1 cellular context compared by ENCODE assay signal in the genomic region with DNA sequence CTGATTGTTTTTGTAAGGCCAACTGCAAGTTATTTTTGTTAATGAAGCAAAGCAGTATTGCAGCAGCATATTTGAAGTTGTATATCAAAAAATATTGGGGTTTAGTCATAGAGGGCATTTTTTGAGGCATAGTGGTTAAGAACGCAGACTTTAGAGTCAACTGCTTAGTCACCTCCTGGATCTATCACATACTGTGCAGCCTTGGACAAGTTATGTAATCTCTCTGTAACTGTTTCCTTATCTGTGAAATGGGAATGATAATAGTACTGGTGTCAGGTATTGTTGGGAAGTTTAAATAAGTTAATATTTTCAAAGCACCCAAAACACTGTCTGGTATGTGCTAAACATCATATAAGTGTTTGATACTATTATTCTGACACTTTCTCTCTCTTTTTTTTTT.
TF ChIP-seq lines count a peak whose summit lies in the region.

No MANE protein-coding gene starts in this region.

TF ChIP-seq in K562, 482 proteins besides CTCF, POLR2A, EP300 and RAD21 (continued from another document):
- TF ChIP-seq, protein P1, sequence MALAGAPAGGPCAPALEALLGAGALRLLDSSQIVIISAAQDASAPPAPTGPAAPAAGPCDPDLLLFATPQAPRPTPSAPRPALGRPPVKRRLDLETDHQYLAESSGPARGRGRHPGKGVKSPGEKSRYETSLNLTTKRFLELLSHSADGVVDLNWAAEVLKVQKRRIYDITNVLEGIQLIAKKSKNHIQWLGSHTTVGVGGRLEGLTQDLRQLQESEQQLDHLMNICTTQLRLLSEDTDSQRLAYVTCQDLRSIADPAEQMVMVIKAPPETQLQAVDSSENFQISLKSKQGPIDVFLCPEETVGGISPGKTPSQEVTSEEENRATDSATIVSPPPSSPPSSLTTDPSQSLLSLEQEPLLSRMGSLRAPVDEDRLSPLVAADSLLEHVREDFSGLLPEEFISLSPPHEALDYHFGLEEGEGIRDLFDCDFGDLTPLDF (CRISPR knock-in tag; IDR thresholded peaks at IDR 0.05), result no peak
- TF ChIP-seq SETDB1 (IDR thresholded peaks at IDR 0.05; ENCODE audit: low read length) (no peak), SUPT5H (IDR thresholded peaks at IDR 0.05) (no peak), FOSL1 (tag; conservative IDR thresholded peaks at IDR 0.05) (peak; percentile 30; the same call in 1 of the 2 replicates), ETS2 (tag; IDR thresholded peaks at IDR 0.05; ENCODE audit: borderline replicate concordance, poor library complexity, severe bottlenecking) (no peak), RBM25 (IDR thresholded peaks at IDR 0.05; ENCODE audit: low read depth, low read length, severe bottlenecking) (peak; percentile 76), NFIC (IDR thresholded peaks at IDR 0.05) (0 out of 2 replicates have a peak, but pooled peaks have one; percentile 10), TRIM24 (IDR thresholded peaks at IDR 0.05) (peak; percentile 33 to 46; a peak in 2 of 4 replicates), ZBED1 (IDR thresholded peaks at IDR 0.05) (no peak), PPARD (CRISPR knock-in tag; IDR thresholded peaks at IDR 0.05) (no peak), TEAD4 (IDR thresholded peaks at IDR 0.05; ENCODE audit: low read length) (0 out of 2 replicates have a peak, but pooled peaks have one; percentile 38), TEAD4 (CRISPR knock-in tag; IDR thresholded peaks at IDR 0.05; ENCODE audit: borderline replicate concordance) (no peak), MXI1 (IDR thresholded peaks at IDR 0.05; ENCODE audit: low read depth, low read length) (no peak), WHSC1 (IDR thresholded peaks at IDR 0.05; ENCODE audit: low read length) (no peak), BDP1 (IDR thresholded peaks at IDR 0.05; ENCODE audit: insufficient read depth, insufficient read length) (no peak), MTA2 (IDR thresholded peaks at IDR 0.05; ENCODE audit: low read depth) (no peak), CBFA2T3 (IDR thresholded peaks at IDR 0.05) (peak; percentile 73), MIER1 (IDR thresholded peaks at IDR 0.05; ENCODE audit: low read depth) (no peak), CBFA2T2 (conservative IDR thresholded peaks at IDR 0.05) (peak; percentile 49), HDGF (IDR thresholded peaks at IDR 0.05) (no peak), ZNF561 (CRISPR knock-in tag; conservative IDR thresholded peaks at IDR 0.05) (no peak), NR1H2 (CRISPR knock-in tag; IDR thresholded peaks at IDR 0.05) (no peak), ELF4 (CRISPR knock-in tag; IDR thresholded peaks at IDR 0.05) (no peak), SMARCA4 (IDR thresholded peaks at IDR 0.05) (peak; percentile 32; the same call in 1 of the 2 replicates), CEBPG (CRISPR knock-in tag; IDR thresholded peaks at IDR 0.05) (no peak), CEBPG (tag; conservative IDR thresholded peaks at IDR 0.05 in 1 of 2, IDR thresholded peaks at IDR 0.05 in 1 of 2) (peak in 1 of 2 experiments; percentile 35; a peak in 2 of 4 replicates), ZNF274 (IDR thresholded peaks at IDR 0.05; ENCODE audit: borderline replicate concordance, low read depth, low read length) (no peak), NFE2 (IDR thresholded peaks at IDR 0.05; ENCODE audit: low read depth) (peak; percentile 60; the same call in 1 of the 2 replicates), CEBPB (tag; IDR thresholded peaks at IDR 0.05) (peak; percentile 38; the same call in 1 of the 2 replicates), GTF2E2 (tag; IDR thresholded peaks at IDR 0.05) (no peak)
- TF ChIP-seq, protein P2, sequence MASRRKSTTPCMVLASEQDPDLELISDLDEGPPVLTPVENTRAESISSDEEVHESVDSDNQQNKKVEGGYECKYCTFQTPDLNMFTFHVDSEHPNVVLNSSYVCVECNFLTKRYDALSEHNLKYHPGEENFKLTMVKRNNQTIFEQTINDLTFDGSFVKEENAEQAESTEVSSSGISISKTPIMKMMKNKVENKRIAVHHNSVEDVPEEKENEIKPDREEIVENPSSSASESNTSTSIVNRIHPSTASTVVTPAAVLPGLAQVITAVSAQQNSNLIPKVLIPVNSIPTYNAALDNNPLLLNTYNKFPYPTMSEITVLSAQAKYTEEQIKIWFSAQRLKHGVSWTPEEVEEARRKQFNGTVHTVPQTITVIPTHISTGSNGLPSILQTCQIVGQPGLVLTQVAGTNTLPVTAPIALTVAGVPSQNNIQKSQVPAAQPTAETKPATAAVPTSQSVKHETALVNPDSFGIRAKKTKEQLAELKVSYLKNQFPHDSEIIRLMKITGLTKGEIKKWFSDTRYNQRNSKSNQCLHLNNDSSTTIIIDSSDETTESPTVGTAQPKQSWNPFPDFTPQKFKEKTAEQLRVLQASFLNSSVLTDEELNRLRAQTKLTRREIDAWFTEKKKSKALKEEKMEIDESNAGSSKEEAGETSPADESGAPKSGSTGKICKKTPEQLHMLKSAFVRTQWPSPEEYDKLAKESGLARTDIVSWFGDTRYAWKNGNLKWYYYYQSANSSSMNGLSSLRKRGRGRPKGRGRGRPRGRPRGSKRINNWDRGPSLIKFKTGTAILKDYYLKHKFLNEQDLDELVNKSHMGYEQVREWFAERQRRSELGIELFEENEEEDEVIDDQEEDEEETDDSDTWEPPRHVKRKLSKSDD (conservative IDR thresholded peaks at IDR 0.05; ENCODE audit: low read length), result no peak
- TF ChIP-seq, protein P3, sequence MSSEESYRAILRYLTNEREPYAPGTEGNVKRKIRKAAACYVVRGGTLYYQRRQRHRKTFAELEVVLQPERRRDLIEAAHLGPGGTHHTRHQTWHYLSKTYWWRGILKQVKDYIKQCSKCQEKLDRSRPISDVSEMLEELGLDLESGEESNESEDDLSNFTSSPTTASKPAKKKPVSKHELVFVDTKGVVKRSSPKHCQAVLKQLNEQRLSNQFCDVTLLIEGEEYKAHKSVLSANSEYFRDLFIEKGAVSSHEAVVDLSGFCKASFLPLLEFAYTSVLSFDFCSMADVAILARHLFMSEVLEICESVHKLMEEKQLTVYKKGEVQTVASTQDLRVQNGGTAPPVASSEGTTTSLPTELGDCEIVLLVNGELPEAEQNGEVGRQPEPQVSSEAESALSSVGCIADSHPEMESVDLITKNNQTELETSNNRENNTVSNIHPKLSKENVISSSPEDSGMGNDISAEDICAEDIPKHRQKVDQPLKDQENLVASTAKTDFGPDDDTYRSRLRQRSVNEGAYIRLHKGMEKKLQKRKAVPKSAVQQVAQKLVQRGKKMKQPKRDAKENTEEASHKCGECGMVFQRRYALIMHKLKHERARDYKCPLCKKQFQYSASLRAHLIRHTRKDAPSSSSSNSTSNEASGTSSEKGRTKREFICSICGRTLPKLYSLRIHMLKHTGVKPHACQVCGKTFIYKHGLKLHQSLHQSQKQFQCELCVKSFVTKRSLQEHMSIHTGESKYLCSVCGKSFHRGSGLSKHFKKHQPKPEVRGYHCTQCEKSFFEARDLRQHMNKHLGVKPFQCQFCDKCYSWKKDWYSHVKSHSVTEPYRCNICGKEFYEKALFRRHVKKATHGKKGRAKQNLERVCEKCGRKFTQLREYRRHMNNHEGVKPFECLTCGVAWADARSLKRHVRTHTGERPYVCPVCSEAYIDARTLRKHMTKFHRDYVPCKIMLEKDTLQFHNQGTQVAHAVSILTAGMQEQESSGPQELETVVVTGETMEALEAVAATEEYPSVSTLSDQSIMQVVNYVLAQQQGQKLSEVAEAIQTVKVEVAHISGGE (CRISPR knock-in tag; IDR thresholded peaks at IDR 0.05), result no peak
- TF ChIP-seq, protein P4, sequence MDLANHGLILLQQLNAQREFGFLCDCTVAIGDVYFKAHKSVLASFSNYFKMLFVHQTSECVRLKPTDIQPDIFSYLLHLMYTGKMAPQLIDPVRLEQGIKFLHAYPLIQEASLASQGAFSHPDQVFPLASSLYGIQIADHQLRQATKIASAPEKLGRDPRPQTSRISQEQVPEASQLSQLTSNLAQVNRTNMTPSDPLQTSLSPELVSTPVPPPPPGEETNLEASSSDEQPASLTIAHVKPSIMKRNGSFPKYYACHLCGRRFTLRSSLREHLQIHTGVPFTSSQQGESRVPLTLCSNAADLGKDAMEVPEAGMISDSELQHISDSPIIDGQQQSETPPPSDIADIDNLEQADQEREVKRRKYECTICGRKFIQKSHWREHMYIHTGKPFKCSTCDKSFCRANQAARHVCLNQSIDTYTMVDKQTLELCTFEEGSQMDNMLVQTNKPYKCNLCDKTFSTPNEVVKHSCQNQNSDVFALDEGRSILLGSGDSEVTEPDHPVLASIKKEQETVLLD (IDR thresholded peaks at IDR 0.05), result no peak
- TF ChIP-seq, protein P5, sequence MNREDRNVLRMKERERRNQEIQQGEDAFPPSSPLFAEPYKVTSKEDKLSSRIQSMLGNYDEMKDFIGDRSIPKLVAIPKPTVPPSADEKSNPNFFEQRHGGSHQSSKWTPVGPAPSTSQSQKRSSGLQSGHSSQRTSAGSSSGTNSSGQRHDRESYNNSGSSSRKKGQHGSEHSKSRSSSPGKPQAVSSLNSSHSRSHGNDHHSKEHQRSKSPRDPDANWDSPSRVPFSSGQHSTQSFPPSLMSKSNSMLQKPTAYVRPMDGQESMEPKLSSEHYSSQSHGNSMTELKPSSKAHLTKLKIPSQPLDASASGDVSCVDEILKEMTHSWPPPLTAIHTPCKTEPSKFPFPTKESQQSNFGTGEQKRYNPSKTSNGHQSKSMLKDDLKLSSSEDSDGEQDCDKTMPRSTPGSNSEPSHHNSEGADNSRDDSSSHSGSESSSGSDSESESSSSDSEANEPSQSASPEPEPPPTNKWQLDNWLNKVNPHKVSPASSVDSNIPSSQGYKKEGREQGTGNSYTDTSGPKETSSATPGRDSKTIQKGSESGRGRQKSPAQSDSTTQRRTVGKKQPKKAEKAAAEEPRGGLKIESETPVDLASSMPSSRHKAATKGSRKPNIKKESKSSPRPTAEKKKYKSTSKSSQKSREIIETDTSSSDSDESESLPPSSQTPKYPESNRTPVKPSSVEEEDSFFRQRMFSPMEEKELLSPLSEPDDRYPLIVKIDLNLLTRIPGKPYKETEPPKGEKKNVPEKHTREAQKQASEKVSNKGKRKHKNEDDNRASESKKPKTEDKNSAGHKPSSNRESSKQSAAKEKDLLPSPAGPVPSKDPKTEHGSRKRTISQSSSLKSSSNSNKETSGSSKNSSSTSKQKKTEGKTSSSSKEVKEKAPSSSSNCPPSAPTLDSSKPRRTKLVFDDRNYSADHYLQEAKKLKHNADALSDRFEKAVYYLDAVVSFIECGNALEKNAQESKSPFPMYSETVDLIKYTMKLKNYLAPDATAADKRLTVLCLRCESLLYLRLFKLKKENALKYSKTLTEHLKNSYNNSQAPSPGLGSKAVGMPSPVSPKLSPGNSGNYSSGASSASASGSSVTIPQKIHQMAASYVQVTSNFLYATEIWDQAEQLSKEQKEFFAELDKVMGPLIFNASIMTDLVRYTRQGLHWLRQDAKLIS (CRISPR knock-in tag; IDR thresholded peaks at IDR 0.05), result no peak
- TF ChIP-seq, protein P6, sequence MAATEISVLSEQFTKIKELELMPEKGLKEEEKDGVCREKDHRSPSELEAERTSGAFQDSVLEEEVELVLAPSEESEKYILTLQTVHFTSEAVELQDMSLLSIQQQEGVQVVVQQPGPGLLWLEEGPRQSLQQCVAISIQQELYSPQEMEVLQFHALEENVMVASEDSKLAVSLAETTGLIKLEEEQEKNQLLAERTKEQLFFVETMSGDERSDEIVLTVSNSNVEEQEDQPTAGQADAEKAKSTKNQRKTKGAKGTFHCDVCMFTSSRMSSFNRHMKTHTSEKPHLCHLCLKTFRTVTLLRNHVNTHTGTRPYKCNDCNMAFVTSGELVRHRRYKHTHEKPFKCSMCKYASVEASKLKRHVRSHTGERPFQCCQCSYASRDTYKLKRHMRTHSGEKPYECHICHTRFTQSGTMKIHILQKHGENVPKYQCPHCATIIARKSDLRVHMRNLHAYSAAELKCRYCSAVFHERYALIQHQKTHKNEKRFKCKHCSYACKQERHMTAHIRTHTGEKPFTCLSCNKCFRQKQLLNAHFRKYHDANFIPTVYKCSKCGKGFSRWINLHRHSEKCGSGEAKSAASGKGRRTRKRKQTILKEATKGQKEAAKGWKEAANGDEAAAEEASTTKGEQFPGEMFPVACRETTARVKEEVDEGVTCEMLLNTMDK (IDR thresholded peaks at IDR 0.05; ENCODE audit: borderline replicate concordance, insufficient read depth, low read depth, low read length, poor library complexity, severe bottlenecking), result no peak
